In the genomic region with DNA sequence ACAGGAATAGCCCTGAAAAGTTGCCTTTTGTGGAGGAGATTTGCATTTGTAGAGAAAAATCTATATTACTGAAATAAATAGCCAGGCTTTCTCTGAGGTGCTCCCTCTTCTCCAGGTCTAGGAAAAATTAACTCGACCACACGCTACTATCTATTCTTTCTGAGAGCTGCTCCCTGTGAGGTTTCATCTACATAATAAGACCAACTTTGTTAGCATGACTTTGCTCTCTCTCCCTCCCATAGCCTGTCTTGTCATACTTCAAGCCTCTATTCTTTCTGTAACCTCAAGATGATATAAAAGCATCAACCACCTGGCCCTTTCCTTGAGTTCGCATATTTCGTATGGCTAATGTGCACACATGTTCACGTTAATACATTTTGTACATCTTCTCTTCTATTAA, we compare ENCODE assay signal across 20 cellular contexts.
"Had no signal": no experiment of that assay in that cellular context is flagged by ENCODE, and none has a peak within 500 bp of the region (broad histone marks: within the 10 kb centered on the region; RNA-seq: fewer than 3 reads in every experiment).

No MANE protein-coding gene starts in this region.

- H3K4me1 ChIP-seq: foreskin keratinocyte, stomach, transverse colon had no signal

- H3K36me3 ChIP-seq: stomach, thoracic aorta, transverse colon had no signal

- H3K27me3 ChIP-seq: foreskin keratinocyte, stomach, transverse colon had no signal

- DNase-seq: effector CD4-positive, alpha-beta T cell; endodermal cell; erythroblast; foreskin keratinocyte; head of caudate nucleus; hippocampal formation; kidney; mammary epithelial cell; naive thymus-derived CD4-positive, alpha-beta T cell; nephron progenitor cell; posterior cingulate gyrus; stimulated activated CD4-positive, alpha-beta T cell treated with anti-CD3 and anti-CD28 coated beads, Interleukin-2, amount 100 ng/mL, for 24 hours; stimulated activated naive CD4-positive, alpha-beta T cell; stomach; transverse colon had no signal

- H3K27ac ChIP-seq: foreskin keratinocyte, skin epidermis, stomach, thoracic aorta, transverse colon had no signal

- H3K4me3 ChIP-seq: coronary artery, skin epidermis, stomach, thoracic aorta, transverse colon had no signal

- ATAC-seq: foreskin keratinocyte; naive thymus-derived CD4-positive, alpha-beta T cell; sciatic nerve had no signal

- FAIRE-seq: endothelial cell of umbilical vein had no signal
